9 cellular contexts compared by ENCODE assay signal in the genomic region with DNA sequence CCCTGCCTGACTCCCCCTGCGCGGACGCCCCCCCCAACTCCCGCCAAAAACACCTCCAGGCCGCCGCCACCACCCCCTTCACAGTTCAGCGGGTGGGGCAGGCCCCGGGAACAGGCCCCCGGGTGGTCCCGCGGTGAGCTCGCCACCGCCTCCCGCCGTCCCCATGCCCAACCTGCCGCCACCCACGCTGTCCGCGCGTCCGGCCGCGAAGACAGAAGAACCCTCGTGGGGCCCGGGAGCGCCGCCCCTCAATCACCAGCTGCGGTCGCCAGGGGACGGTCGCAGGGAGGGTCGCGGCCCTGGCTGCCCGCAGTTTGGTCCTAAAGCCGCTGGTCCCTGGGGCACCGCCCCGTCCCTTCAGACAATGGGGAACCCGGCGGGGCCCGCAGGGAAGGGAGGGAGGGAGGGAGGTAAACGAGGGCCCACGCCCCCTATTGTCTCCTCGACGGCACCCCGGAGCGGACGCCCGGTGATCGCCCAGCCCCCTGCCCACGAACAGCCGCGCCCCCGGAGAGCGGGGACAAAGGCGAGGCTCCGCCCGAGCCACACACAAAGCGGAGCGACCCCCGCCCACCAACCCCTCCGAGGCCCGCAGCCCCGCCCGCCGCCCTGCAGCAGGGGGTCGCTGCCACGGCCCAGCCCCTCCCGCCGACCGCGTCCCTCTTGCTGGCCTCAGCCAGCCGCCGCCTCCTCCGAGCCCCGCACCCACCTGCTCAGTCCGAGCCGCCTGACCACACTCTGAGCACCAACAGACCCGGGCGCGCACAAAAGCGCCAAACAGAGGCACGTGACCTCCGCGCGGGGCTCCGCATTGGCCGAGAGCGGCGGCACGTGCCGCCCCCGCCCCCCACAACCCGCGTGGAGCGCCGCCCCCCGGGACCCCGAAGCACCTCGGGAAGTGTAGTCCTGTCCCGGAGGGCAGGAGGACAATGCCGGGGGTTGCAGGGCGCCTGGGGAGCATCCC. TPM values are rescaled to one million over a fixed set of nuclear protein-coding genes. Genes with fewer than 3 reads are reported as not detected.
DNase-seq lines count a peak whose midpoint lies in the region; ATAC-seq, FAIRE-seq and TF ChIP-seq lines count a peak whose summit lies in the region.
"Had no signal": no experiment of that assay in that cellular context is flagged by ENCODE, and none has a peak within 500 bp of the region (broad histone marks: within the 10 kb centered on the region; RNA-seq: fewer than 3 reads in every experiment).

A gene (minus strand): TSS at position 740 of the 964 bp plus-strand sequence. CDS start 1,743 bp downstream, outside the sequence.

- DNase-seq in GM19239 (ENCODE audit: insufficient read length, low spot score) (peak; percentile 88), NCI-H526 treated with DMSO at 0.1 percent for 48 hours (lab: John Stamatoyannopoulos, UW) (peak; percentile 89), dermis blood vessel endothelial cell (peak; percentile 96), right lobe of liver (peak; percentile 84 to 89 (median 88))
- peak; percentile 92 to 94 for DNase-seq in activated CD4-positive, alpha-beta T cell treated with anti-CD3 and anti-CD28 coated beads, Interleukin-2, amount 50 U/mL, for 48 hours
- peak; percentile 88 to 90 for DNase-seq in stimulated activated CD4-positive, alpha-beta T cell treated with anti-CD3 and anti-CD28 coated beads, Interleukin-4, amount 100 ng/mL, for 4 hours

- intact Hi-C loops in right lobe of liver (cut with DNase I) = no loop called here

- WGBS in right lobe of liver (ENCODE audit: insufficient coverage, low coverage, low lambda C conversion rate, missing lambda C conversion rate) = 0% methylated on average over 11 of the region's 102 CpGs

- H4K20me1 ChIP-seq in BLaER1 = peaks cover 44% of the 10 kb centered on the region

- H3K9me3 ChIP-seq in BLaER1 (no peaks in the 10 kb centered on the region), right lobe of liver (no peaks in the 10 kb centered on the region)

- H3K36me3 ChIP-seq in BLaER1 (peaks cover 36% of the 10 kb centered on the region), right lobe of liver (no peaks in the 10 kb centered on the region)

- peak within 1 kb of the TSS; percentile 94 for H3K4me2 ChIP-seq in BLaER1

- H3K4me1 ChIP-seq in BLaER1 = peaks cover 48% of the 10 kb centered on the region
- H3K4me1 ChIP-seq in right lobe of liver = peaks cover 0 to 14% (median 0%) of the 10 kb centered on the region in 4 donors

- H3K27ac ChIP-seq in BLaER1 (peak within 1 kb of the TSS; percentile 95), right lobe of liver (peak within 1 kb of the TSS in 1 of 3 donors; percentile 37)

- H3K9ac ChIP-seq in BLaER1 = peak within 1 kb of the TSS; percentile 96

- peak; percentile 80 for TF ChIP-seq POLR2A in right lobe of liver (IDR thresholded peaks at IDR 0.05)

- ATAC-seq in HG03457 (IDR thresholded peaks at IDR 0.05; ENCODE audit: unreplicated experiment) (peak; percentile 50), right lobe of liver (peak; percentile 73 to 90 (median 84))

- H3K4me3 ChIP-seq in BLaER1 (peak within 1 kb of the TSS; percentile 90), right lobe of liver (peak within 1 kb of the TSS; percentile 54 to 66 (median 54))

- FAIRE-seq in GM19239 (lab: Jason Lieb, UNC) = peak; percentile 92
- FAIRE-seq: islet of Langerhans had no signal

- H3K27me3 ChIP-seq in BLaER1 (no peaks in the 10 kb centered on the region), right lobe of liver (no peaks in the 10 kb centered on the region)

- no peak for TF ChIP-seq CTCF in right lobe of liver (IDR thresholded peaks at IDR 0.05)

RNA-seq across cellular contexts. Expression of the gene that starts here (rescaled TPM):
- total RNA-seq in dermis blood vessel endothelial cell = 126 and 233 TPM in 2 replicates
- total RNA-seq in right lobe of liver = 10 to 100 TPM in 1 of 6 experiments, 1 to 10 TPM in 5; 2.1 to 11.7 (median 6.8) TPM
